ENCODE assay signal across 36 cellular contexts in genomic region chr4:168129046-168129772, GRCh38. TPM values are rescaled to one million over a fixed set of nuclear protein-coding genes. Genes with fewer than 3 reads are reported as not detected.
"Had no signal": no experiment of that assay in that cellular context is flagged by ENCODE, and none has a peak within 500 bp of the region (broad histone marks: within the 10 kb centered on the region; RNA-seq: fewer than 3 reads in every experiment).

No MANE protein-coding gene starts in this region.

- H3K36me3 Mint-ChIP-seq: activated naive CD8-positive, alpha-beta T cell treated with anti-CD3 and anti-CD28 coated beads for 36 hours; brain; natural killer cell treated with Interleukin-12 subunit alpha and Interleukin-12 subunit beta and Interleukin-15 and Interleukin-18, amount 100 ng/mL, for 72 hours; stimulated activated effector memory CD8-positive, alpha-beta T cell treated with anti-CD3 and anti-CD28 coated beads, Interleukin-12 subunit alpha, Interleukin-12 subunit beta, amount 100 ng/mL, for 72 hours had no signal

- FAIRE-seq: endothelial cell of umbilical vein had no signal

- ATAC-seq: activated CD4-positive, CD25-positive, alpha-beta regulatory T cell treated with anti-CD3 and anti-CD28 coated beads, Interleukin-2, amount 50 U/mL, for 24 hours; heart left ventricle; left lung; lower lobe of right lung; mucosa of descending colon; natural killer cell treated with Interleukin-12 subunit alpha and Interleukin-12 subunit beta and Interleukin-15 and Interleukin-18, amount 100 ng/mL, for 72 hours; sciatic nerve; stimulated activated effector memory CD8-positive, alpha-beta T cell treated with anti-CD3 and anti-CD28 coated beads, Interleukin-12 subunit alpha, Interleukin-12 subunit beta, amount 100 ng/mL, for 72 hours had no signal

- H3K27ac ChIP-seq: adrenal gland, foreskin keratinocyte, heart left ventricle, left lung, lower lobe of right lung, neutrophil, ovary, skin epidermis, upper lobe of left lung, vagina, WERI-Rb-1 had no signal

- H3K9me3 Mint-ChIP-seq: activated naive CD4-positive, alpha-beta T cell treated with anti-CD3 and anti-CD28 coated beads for 36 hours; activated naive CD8-positive, alpha-beta T cell treated with anti-CD3 and anti-CD28 coated beads for 36 hours; stimulated activated effector memory CD8-positive, alpha-beta T cell treated with anti-CD3 and anti-CD28 coated beads, Interleukin-12 subunit alpha, Interleukin-12 subunit beta, amount 100 ng/mL, for 72 hours had no signal

- H3K36me3 ChIP-seq: adrenal gland, heart left ventricle, left lung, lower lobe of right lung, neutrophil, ovary, upper lobe of left lung, vagina, WERI-Rb-1 had no signal

- H3K4me3 ChIP-seq: adrenal gland, heart left ventricle, left lung, lower lobe of right lung, mucosa of descending colon, ovary, skin epidermis, upper lobe of left lung, vagina had no signal

- DNase-seq: activated CD4-positive, alpha-beta T cell treated with anti-CD3 and anti-CD28 coated beads for 48 hours; activated CD4-positive, alpha-beta T cell treated with anti-CD3 and anti-CD28 coated beads, Interleukin-2, amount 50 U/mL, for 48 hours; activated CD8-positive, alpha-beta memory T cell treated with anti-CD3 and anti-CD28 coated beads for 24 hours; activated effector memory CD4-positive, alpha-beta T cell treated with Interleukin-2 at 50 U/mL for 16 hours; activated naive CD4-positive, alpha-beta T cell treated with anti-CD3 and anti-CD28 coated beads for 36 hours; activated naive CD8-positive, alpha-beta T cell treated with anti-CD3 and anti-CD28 coated beads for 36 hours; adrenal gland; aorta; caudate nucleus; foreskin keratinocyte; heart left ventricle; hypothalamus; kidney glomerular epithelial cell; left lung; lower lobe of right lung; mucosa of descending colon; ovary; retina; stimulated activated CD4-positive, alpha-beta T cell treated with anti-CD3 and anti-CD28 coated beads, Interleukin-4, amount 100 ng/mL, for 24 hours; substantia nigra; T1000; upper lobe of left lung; WERI-Rb-1 had no signal

- H3K27ac Mint-ChIP-seq: activated naive CD4-positive, alpha-beta T cell treated with anti-CD3 and anti-CD28 coated beads for 36 hours; activated naive CD8-positive, alpha-beta T cell treated with anti-CD3 and anti-CD28 coated beads for 36 hours; brain; natural killer cell treated with Interleukin-12 subunit alpha and Interleukin-12 subunit beta and Interleukin-15 and Interleukin-18, amount 100 ng/mL, for 72 hours; progenitor cell of endocrine pancreas; stimulated activated effector memory CD8-positive, alpha-beta T cell treated with anti-CD3 and anti-CD28 coated beads, Interleukin-12 subunit alpha, Interleukin-12 subunit beta, amount 100 ng/mL, for 72 hours; stimulated activated naive CD8-positive, alpha-beta T cell treated with anti-CD3 and anti-CD28 coated beads, Interleukin-15, Interleukin-2, amounts not matched to agents 100 ng/mL and 50 ng/mL, for 24 hours had no signal

- H3K4me1 Mint-ChIP-seq: activated naive CD8-positive, alpha-beta T cell treated with anti-CD3 and anti-CD28 coated beads for 36 hours; stimulated activated effector memory CD8-positive, alpha-beta T cell treated with anti-CD3 and anti-CD28 coated beads, Interleukin-12 subunit alpha, Interleukin-12 subunit beta, amount 100 ng/mL, for 72 hours had no signal

- H3K4me3 Mint-ChIP-seq: activated naive CD4-positive, alpha-beta T cell treated with anti-CD3 and anti-CD28 coated beads for 36 hours; activated naive CD8-positive, alpha-beta T cell treated with anti-CD3 and anti-CD28 coated beads for 36 hours; brain; natural killer cell treated with Interleukin-12 subunit alpha and Interleukin-12 subunit beta and Interleukin-15 and Interleukin-18, amount 100 ng/mL, for 72 hours; stimulated activated effector memory CD8-positive, alpha-beta T cell treated with anti-CD3 and anti-CD28 coated beads, Interleukin-12 subunit alpha, Interleukin-12 subunit beta, amount 100 ng/mL, for 72 hours; stimulated activated naive CD8-positive, alpha-beta T cell treated with anti-CD3 and anti-CD28 coated beads, Interleukin-15, Interleukin-2, amounts not matched to agents 100 ng/mL and 50 ng/mL, for 24 hours had no signal

- H3K4me1 ChIP-seq: adrenal gland, heart left ventricle, left lung, lower lobe of right lung, upper lobe of left lung, vagina had no signal

- H3K9me3 ChIP-seq: adrenal gland, heart left ventricle, left lung, lower lobe of right lung, mucosa of descending colon, neutrophil, ovary, upper lobe of left lung, vagina had no signal

- H3K27me3 Mint-ChIP-seq: brain; natural killer cell treated with Interleukin-12 subunit alpha and Interleukin-12 subunit beta and Interleukin-15 and Interleukin-18, amount 100 ng/mL, for 72 hours; progenitor cell of endocrine pancreas had no signal

- H3K27me3 ChIP-seq: adrenal gland, foreskin keratinocyte, heart left ventricle, left lung, neutrophil, ovary, upper lobe of left lung, vagina had no signal

RNA-seq across cellular contexts. Expression of gene ANXA10, which starts 36.9 kb away (rescaled TPM):
- total RNA-seq: activated naive CD4-positive, alpha-beta T cell treated with anti-CD3 and anti-CD28 coated beads for 36 hours; activated naive CD8-positive, alpha-beta T cell treated with anti-CD3 and anti-CD28 coated beads for 36 hours; adrenal gland; aorta; chondrocyte; endothelial cell of umbilical vein; foreskin keratinocyte; heart left ventricle; lower lobe of right lung; mesenteric fat pad; natural killer cell treated with Interleukin-12 subunit alpha and Interleukin-12 subunit beta and Interleukin-15 and Interleukin-18, amount 100 ng/mL, for 72 hours; progenitor cell of endocrine pancreas; sciatic nerve; upper lobe of left lung; vagina had no signal
- polyA plus RNA-seq: adrenal gland, endothelial cell of umbilical vein, foreskin keratinocyte, heart left ventricle had no signal
